In the genomic region with DNA sequence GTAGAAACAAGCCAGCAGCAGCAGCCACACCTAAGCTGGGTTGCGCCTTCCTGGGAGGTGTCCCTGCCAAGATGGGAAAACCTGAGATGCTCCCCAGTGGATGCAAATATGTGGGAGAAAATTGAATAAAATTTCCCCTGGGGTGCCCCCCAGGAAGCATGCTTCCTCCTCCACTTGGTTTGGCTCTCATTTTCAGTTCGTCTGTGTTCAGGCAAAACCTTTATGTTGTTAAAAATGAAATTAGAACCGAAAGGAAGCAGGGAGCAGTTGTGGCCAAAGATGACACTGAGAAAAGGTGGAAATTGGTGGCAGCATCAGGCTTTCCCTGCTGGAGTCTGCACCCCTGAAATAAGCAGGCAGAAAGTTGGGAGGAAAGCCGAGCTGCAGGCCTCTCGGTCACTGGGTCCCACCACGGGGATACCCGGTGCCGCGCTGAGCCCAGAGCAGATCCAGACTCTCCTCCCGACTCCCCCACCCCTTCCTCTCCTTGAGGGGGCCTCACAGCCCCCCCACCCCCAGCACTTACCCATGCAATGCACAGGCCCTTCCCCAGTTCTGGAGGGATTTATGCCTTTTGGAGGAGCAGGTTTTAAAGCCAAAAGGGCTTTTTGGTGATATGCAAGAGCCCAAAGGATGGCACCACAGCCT, we compare ENCODE assay signal across 22 cellular contexts.
"Had no signal": no experiment of that assay in that cellular context is flagged by ENCODE, and none has a peak within 500 bp of the region (broad histone marks: within the 10 kb centered on the region; RNA-seq: fewer than 3 reads in every experiment).

No MANE protein-coding gene starts in this region.

- H3K4me1 ChIP-seq: gastrocnemius medialis, prostate gland, right atrium auricular region, stomach, thyroid gland had no signal

- H3K27ac ChIP-seq: epithelial cell of prostate, gastrocnemius medialis, prostate gland, right atrium auricular region, stomach, thyroid gland had no signal

- ATAC-seq: esophagus mucosa; gastrocnemius medialis; natural killer cell; sciatic nerve; stimulated activated effector memory CD8-positive, alpha-beta T cell treated with anti-CD3 and anti-CD28 coated beads, Interleukin-12 subunit alpha, Interleukin-12 subunit beta, amount 100 ng/mL, for 72 hours had no signal

- H3K36me3 ChIP-seq: gastrocnemius medialis, prostate gland, right atrium auricular region, stomach, thyroid gland had no signal

- H3K9me3 ChIP-seq: gastrocnemius medialis, prostate gland, right atrium auricular region, stomach, thyroid gland had no signal

- H3K9me3 Mint-ChIP-seq: memory B cell; neural crest cell; stimulated activated effector memory CD8-positive, alpha-beta T cell treated with anti-CD3 and anti-CD28 coated beads, Interleukin-12 subunit alpha, Interleukin-12 subunit beta, amount 100 ng/mL, for 72 hours had no signal

- H3K27ac Mint-ChIP-seq: memory B cell; natural killer cell; stimulated activated effector memory CD8-positive, alpha-beta T cell treated with anti-CD3 and anti-CD28 coated beads, Interleukin-12 subunit alpha, Interleukin-12 subunit beta, amount 100 ng/mL, for 72 hours had no signal

- H3K4me3 ChIP-seq: gastrocnemius medialis, lung, prostate gland, right atrium auricular region, smooth muscle cell, stomach, thyroid gland had no signal

- H3K27me3 ChIP-seq: gastrocnemius medialis, right atrium auricular region, thyroid gland had no signal

- H3K4me1 Mint-ChIP-seq: memory B cell; natural killer cell; neural crest cell; stimulated activated effector memory CD8-positive, alpha-beta T cell treated with anti-CD3 and anti-CD28 coated beads, Interleukin-12 subunit alpha, Interleukin-12 subunit beta, amount 100 ng/mL, for 72 hours had no signal

- FAIRE-seq: keratinocyte had no signal

- H3K36me3 Mint-ChIP-seq: memory B cell; natural killer cell; stimulated activated effector memory CD8-positive, alpha-beta T cell treated with anti-CD3 and anti-CD28 coated beads, Interleukin-12 subunit alpha, Interleukin-12 subunit beta, amount 100 ng/mL, for 72 hours had no signal

- DNase-seq: cortex of kidney; foreskin fibroblast; gastrocnemius medialis; head of caudate nucleus; natural killer cell; stimulated activated CD4-positive, alpha-beta T cell treated with anti-CD3 and anti-CD28 coated beads, Interleukin-2, amount 100 ng/mL, for 24 hours; stimulated activated CD4-positive, alpha-beta T cell treated with anti-CD3 and anti-CD28 coated beads, Interleukin-4, amount 100 ng/mL, for 24 hours; stimulated activated naive CD4-positive, alpha-beta T cell treated with Interleukin-2 at 50 U/mL for 16 hours; stomach; thyroid gland; trophoblast cell had no signal

- H3K4me3 Mint-ChIP-seq: memory B cell; natural killer cell; neural crest cell; stimulated activated effector memory CD8-positive, alpha-beta T cell treated with anti-CD3 and anti-CD28 coated beads, Interleukin-12 subunit alpha, Interleukin-12 subunit beta, amount 100 ng/mL, for 72 hours had no signal

- H3K4me2 ChIP-seq: smooth muscle cell had no signal
